In genomic region chr15:84811828-84812227, GRCh38 we compare ENCODE assay signal across 18 cellular contexts. TPM values are rescaled to one million over a fixed set of nuclear protein-coding genes. Genes with fewer than 3 reads are reported as not detected.
DNase-seq lines count a peak whose midpoint lies in the region; ATAC-seq and TF ChIP-seq lines count a peak whose summit lies in the region.
"Had no signal": no experiment of that assay in that cellular context is flagged by ENCODE, and none has a peak within 500 bp of the region (broad histone marks: within the 10 kb centered on the region; RNA-seq: fewer than 3 reads in every experiment).

No MANE protein-coding gene starts in this region.

- no TSS peak for BruUV-seq in MCF 10A (replicated peaks; lab: Mats Ljungman, UMichigan)

- H3K9me3 Mint-ChIP-seq in endodermal cell (no peaks in the 10 kb centered on the region), MCF 10A (ENCODE audit: unreplicated experiment) (no peaks in the 10 kb centered on the region)
- H3K9me3 Mint-ChIP-seq: CD8-positive, alpha-beta T cell had no signal

- ATAC-seq in right cardiac atrium: no peak
- ATAC-seq: CD8-positive, alpha-beta T cell had no signal

- H3K36me3 ChIP-seq in right atrium auricular region (no peaks in the 10 kb centered on the region), endodermal cell (ENCODE audit: control insufficient read depth, insufficient read depth, low read length) (peaks cover 16% of the 10 kb centered on the region), subcutaneous abdominal adipose tissue (ENCODE audit: control insufficient read depth in 5 of 5, insufficient read depth in 5 of 5, low read length in 5 of 5) (peaks cover 0 to 4% (median 0%) of the 10 kb centered on the region in 5 donors)
- H3K36me3 ChIP-seq: BE2C, HAP-1 had no signal

- H3K9ac ChIP-seq in endodermal cell (ENCODE audit: extremely low read depth, low read length, poor library complexity, severe bottlenecking) (no peak overlapping the region), subcutaneous abdominal adipose tissue (ENCODE audit: low read length in 5 of 5) (no peak overlapping the region)

- H3K9me3 ChIP-seq in right atrium auricular region: no peaks in the 10 kb centered on the region
- H3K9me3 ChIP-seq in right cardiac atrium (ENCODE audit: control insufficient read depth, low read length): no peaks in the 10 kb centered on the region
- H3K9me3 ChIP-seq in endodermal cell (ENCODE audit: control insufficient read depth, low read length): no peaks in the 10 kb centered on the region
- H3K9me3 ChIP-seq in subcutaneous abdominal adipose tissue (ENCODE audit: control insufficient read depth in 5 of 5, low read length in 5 of 5): no peaks in the 10 kb centered on the region
- H3K9me3 ChIP-seq: A549, BE2C, HAP-1 had no signal

- H3K4me1 Mint-ChIP-seq in endodermal cell (peaks cover 3% of the 10 kb centered on the region), MCF 10A (ENCODE audit: insufficient read depth, unreplicated experiment) (no peaks in the 10 kb centered on the region)

- H3K27me3 ChIP-seq in right atrium auricular region: no peaks in the 10 kb centered on the region
- H3K27me3 ChIP-seq in right cardiac atrium (ENCODE audit: control insufficient read depth, insufficient read depth): no peaks in the 10 kb centered on the region
- H3K27me3 ChIP-seq in endodermal cell (ENCODE audit: control insufficient read depth, insufficient read depth, low read length, poor library complexity, severe bottlenecking): no peaks in the 10 kb centered on the region
- no peaks in the 10 kb centered on the region for H3K27me3 ChIP-seq in subcutaneous abdominal adipose tissue (ENCODE audit: control insufficient read depth in 5 of 5, insufficient read depth in 4 of 5, low read length in 5 of 5)
- H3K27me3 ChIP-seq: BE2C had no signal

- intact Hi-C loops in right cardiac atrium (cut with DNase I): loop anchor here in 3 of 4 donors (10.0 kb wide), 2 partner anchors 57 to 157 kb away; partner anchors contain the start of genes NMB (in 1 of the 3) and WDR73 (in 1 of the 3)
- intact Hi-C loops in MCF 10A (cut with micrococcal nuclease): no loop called here

- H3K27ac ChIP-seq in right atrium auricular region (no peak overlapping the region), right cardiac atrium (ENCODE audit: low read length) (no peak overlapping the region), endodermal cell (ENCODE audit: low read depth, low read length) (no peak overlapping the region), subcutaneous abdominal adipose tissue (ENCODE audit: low read depth, low read length) (peak overlapping the region; percentile 16)
- H3K27ac ChIP-seq: A549, C4-2B, HL-60 had no signal

- H3K36me3 Mint-ChIP-seq in endodermal cell (ENCODE audit: low read depth) (peaks cover 17% of the 10 kb centered on the region), MCF 10A (ENCODE audit: insufficient read depth, unreplicated experiment) (peaks cover 18% of the 10 kb centered on the region)

- POLR2A ChIA-PET in MCF 10A (lab: Yijun Ruan, JAX): no interaction called here

- H3K27ac Mint-ChIP-seq in endodermal cell (no peak overlapping the region), MCF 10A (ENCODE audit: low read depth, unreplicated experiment) (no peak overlapping the region)
- H3K27ac Mint-ChIP-seq: CD8-positive, alpha-beta T cell had no signal

- DNase-seq in right atrium auricular region (ENCODE audit: low spot score): peak; percentile 55
- no peak for DNase-seq in right cardiac atrium
- peak; percentile 3 for DNase-seq in D341Med (ENCODE audit: low spot score)
- DNase-seq in endodermal cell: peak; percentile 14
- DNase-seq in MCF 10A (ENCODE audit: unreplicated experiment): no peak
- DNase-seq in HT-29 (ENCODE audit: low spot score): no peak
- no peak for DNase-seq in SW480 (ENCODE audit: low spot score)
- DNase-seq: BE2C; CD8-positive, alpha-beta T cell; COR-L47; DMS53; GF-D8; IMR-90 had no signal

- H3K4me1 ChIP-seq in right atrium auricular region: peaks cover 0 to 7% of the 10 kb centered on the region in 2 donors
- H3K4me1 ChIP-seq in right cardiac atrium (ENCODE audit: control insufficient read depth, insufficient read depth, low read length): peaks cover 5% of the 10 kb centered on the region
- peaks cover 3% of the 10 kb centered on the region for H3K4me1 ChIP-seq in endodermal cell (ENCODE audit: control insufficient read depth, insufficient read depth, low read length)
- peaks cover 3 to 30% (median 19%) of the 10 kb centered on the region in 5 donors for H3K4me1 ChIP-seq in subcutaneous abdominal adipose tissue (ENCODE audit: control insufficient read depth in 5 of 5, insufficient read depth in 5 of 5, low read length in 5 of 5)
- H3K4me1 ChIP-seq: A549, BE2C, HAP-1 had no signal

- CTCF ChIA-PET in MCF 10A (lab: Yijun Ruan, JAX): interaction anchor here (0.9 kb wide), 1 partner anchor 52 kb away, joined by 3 read pairs; no protein-coding TSS in a partner anchor

- H3K27me3 Mint-ChIP-seq in endodermal cell (ENCODE audit: insufficient read depth) (no peaks in the 10 kb centered on the region), MCF 10A (ENCODE audit: insufficient read depth, unreplicated experiment) (no peaks in the 10 kb centered on the region)

- no peak overlapping the region for H3K4me3 ChIP-seq in right atrium auricular region
- no peak overlapping the region for H3K4me3 ChIP-seq in right cardiac atrium (ENCODE audit: low read length)
- no peak overlapping the region for H3K4me3 ChIP-seq in endodermal cell (ENCODE audit: low read length)
- H3K4me3 ChIP-seq in subcutaneous abdominal adipose tissue (ENCODE audit: low read depth in 1 of 5, low read length in 5 of 5): no peak overlapping the region
- H3K4me3 ChIP-seq: A549, HAP-1 had no signal

- no peak overlapping the region for H3K4me3 Mint-ChIP-seq in endodermal cell
- H3K4me3 Mint-ChIP-seq in MCF 10A (ENCODE audit: unreplicated experiment): no peak overlapping the region
- H3K4me3 Mint-ChIP-seq: CD8-positive, alpha-beta T cell had no signal

- TF ChIP-seq CTCF in right atrium auricular region (IDR thresholded peaks at IDR 0.05): no peak
- no peak for TF ChIP-seq CTCF in endodermal cell (conservative IDR thresholded peaks at IDR 0.05)
- TF ChIP-seq CTCF in MCF 10A (IDR thresholded peaks at IDR 0.05; ENCODE audit: unreplicated experiment): no peak

RNA-seq across cellular contexts. Expression of gene ALPK3, which starts 5.3 kb away (rescaled TPM):
- 10 to 100 TPM; 51.0 to 99.0 TPM for total RNA-seq in right atrium auricular region
- 10 to 100 TPM; 72.1 to 95.2 (median 78.6) TPM for total RNA-seq in right cardiac atrium
- 65.8 TPM for polyA plus RNA-seq in right cardiac atrium
- 10 to 100 TPM; 57.8 to 94.1 TPM for total RNA-seq in endodermal cell
- 14.0 TPM for polyA plus RNA-seq in endodermal cell (2013, experiment 1 of 2)
- polyA plus RNA-seq in endodermal cell (2013, experiment 2 of 2): 17.0 TPM
- total RNA-seq in MCF 10A (2022): 0.07 and 0.10 TPM in 2 replicates
- total RNA-seq in HT-29 (2014; rRNA removed; shearing (Covaris generic)): 66.1 and 73.9 TPM in 2 replicates

Comparison
In these comparisons a context has a peak if more than half of its experiments do, and no peak if none do; other contexts are left out.
1. DNase-seq: peak in right atrium auricular region (single experiment), D341Med (single experiment) and endodermal cell (single experiment); none in right cardiac atrium (0 of 3), MCF 10A (single experiment), HT-29 (single experiment) and SW480 (single experiment).
2. RNA of gene ALPK3, which starts 5.3 kb away (total RNA-seq): 51.0 to 99.0 TPM in right atrium auricular region, 57.8 to 94.1 TPM in endodermal cell, 72.1 to 95.2 TPM in right cardiac atrium and 66.1 to 73.9 TPM in HT-29; 0.07 to 0.10 TPM in MCF 10A; every median in the first group is over 10 times any median in the second.